9 cellular contexts compared by ENCODE assay signal in genomic region chr7:831596-832291, GRCh38. TPM values are rescaled to one million over a fixed set of nuclear protein-coding genes. Genes with fewer than 3 reads are reported as not detected.
DNase-seq lines count a peak whose midpoint lies in the region; ATAC-seq, FAIRE-seq and TF ChIP-seq lines count a peak whose summit lies in the region.
"Had no signal": no experiment of that assay in that cellular context is flagged by ENCODE, and none has a peak within 500 bp of the region (broad histone marks: within the 10 kb centered on the region; RNA-seq: fewer than 3 reads in every experiment).

No MANE protein-coding gene starts in this region.

- H3K4me1 Mint-ChIP-seq in CD8-positive, alpha-beta memory T cell, result peaks cover 34 to 70% (median 40%) of the 10 kb centered on the region in 3 donors

- peak overlapping the region; percentile 4 to 90 (median 77) for H3K4me3 Mint-ChIP-seq in CD8-positive, alpha-beta memory T cell

- H3K4me1 ChIP-seq in CD8-positive, alpha-beta memory T cell (ENCODE audit: insufficient read depth, low read length), result peaks cover 36% of the 10 kb centered on the region
- peaks cover 20 to 27% (median 27%) of the 10 kb centered on the region in 3 donors for H3K4me1 ChIP-seq in pancreas

- DNase-seq in CD8-positive, alpha-beta memory T cell, result peak in 1 of 5 donors; percentile 52
- DNase-seq in fibroblast of gingiva (ENCODE audit: low read depth) (peak; percentile 82), pancreas (peak in 1 of 6 donors; percentile 4), KG1 (lab: John Stamatoyannopoulos, UW) (no peak), superior temporal gyrus (ENCODE audit: extremely low spot score) (no peak)

- FAIRE-seq in pancreas (lab: Jason Lieb, UNC), result peak; percentile 80
- FAIRE-seq: TTC549 had no signal

- 10 to 16% methylated on average over 9 of the region's 9 CpGs for WGBS in pancreas, 2 donors

- H3K27ac Mint-ChIP-seq in CD8-positive, alpha-beta memory T cell, result peak overlapping the region; percentile 69 to 97 (median 94)

- peak; percentile 86 for ATAC-seq in GM19351 (IDR thresholded peaks at IDR 0.05; ENCODE audit: unreplicated experiment)
- peak; percentile 52 for ATAC-seq in HG03520 (IDR thresholded peaks at IDR 0.05; ENCODE audit: unreplicated experiment)
- peak; percentile 80 to 91 (median 85) for ATAC-seq in pancreas

- H3K27ac ChIP-seq in CD8-positive, alpha-beta memory T cell (ENCODE audit: low read depth, low read length), result peak overlapping the region; percentile 68
- H3K27ac ChIP-seq in pancreas, result peak overlapping the region; percentile 54 to 93 (median 75)

- CTCF ChIA-PET in CD8-positive, alpha-beta memory T cell (lab: Charles Lee), result interaction anchor here (0.7 to 2.0 kb wide), 7 partner anchors 10 to 470 kb away, joined by 3 to 6 read pairs (median 3); no protein-coding TSS in a partner anchor

- intact Hi-C loops in pancreas (cut with DNase I), result no loop called here

- H3K27me3 Mint-ChIP-seq in CD8-positive, alpha-beta memory T cell, result no peaks in the 10 kb centered on the region

- no peaks in the 10 kb centered on the region for H3K27me3 ChIP-seq in CD8-positive, alpha-beta memory T cell (ENCODE audit: insufficient read depth, low read length, poor library complexity, severe bottlenecking)
- H3K27me3 ChIP-seq in pancreas, result no peaks in the 10 kb centered on the region

- H3K9me3 Mint-ChIP-seq in CD8-positive, alpha-beta memory T cell, result no peaks in the 10 kb centered on the region

- H3K36me3 ChIP-seq in CD8-positive, alpha-beta memory T cell (ENCODE audit: insufficient read depth, low read length), result no peaks in the 10 kb centered on the region
- H3K36me3 ChIP-seq in pancreas, result peaks cover 0 to 10% (median 0%) of the 10 kb centered on the region in 3 donors

- peaks cover 0 to 24% (median 4%) of the 10 kb centered on the region in 3 donors for H3K36me3 Mint-ChIP-seq in CD8-positive, alpha-beta memory T cell

- POLR2A ChIA-PET in CD8-positive, alpha-beta memory T cell (lab: Charles Lee), result interaction anchor here (1.7 to 2.5 kb wide), 2 partner anchors 15 to 19 kb away, joined by 6 read pairs; no protein-coding TSS in a partner anchor

- TF ChIP-seq CTCF in WI38 (IDR thresholded peaks at IDR 0.05; ENCODE audit: low read depth, low read length) (no peak), pancreas (IDR thresholded peaks at IDR 0.05) (no peak)

- H3K4me3 ChIP-seq in CD8-positive, alpha-beta memory T cell (ENCODE audit: low read length), result peak overlapping the region; percentile 34
- H3K4me3 ChIP-seq in WI38 (ENCODE audit: low read depth, low read length), result peak overlapping the region; percentile 44
- H3K4me3 ChIP-seq in pancreas, result peak overlapping the region in 1 of 4 donors; percentile 9

- no peaks in the 10 kb centered on the region for H3K9me3 ChIP-seq in CD8-positive, alpha-beta memory T cell (ENCODE audit: low read length)
- H3K9me3 ChIP-seq in pancreas, result no peaks in the 10 kb centered on the region

RNA-seq across cellular contexts. Expression of gene SUN1, which starts 0.5 kb away (rescaled TPM):
- 10 to 100 TPM; 59.8 to 65.8 TPM for total RNA-seq in CD8-positive, alpha-beta memory T cell
- 29.8 TPM for polyA plus RNA-seq in CD8-positive, alpha-beta memory T cell
- total RNA-seq in pancreas, result 10 to 100 TPM; 42.6 to 68.3 (median 52.5) TPM
- polyA plus RNA-seq in pancreas, result 10 to 100 TPM; 67.7 to 93.2 TPM

RNA-seq across cellular contexts. Expression of gene GET4, which starts 44.6 kb away (rescaled TPM):
- total RNA-seq in CD8-positive, alpha-beta memory T cell, result 10 to 100 TPM; 39.9 to 44.9 TPM
- polyA plus RNA-seq in CD8-positive, alpha-beta memory T cell, result 33.6 TPM
- total RNA-seq in pancreas, result 10 to 100 TPM; 13.1 to 23.8 (median 19.9) TPM
- polyA plus RNA-seq in pancreas, result 10 to 100 TPM; 52.6 to 94.5 TPM
